In the genomic region with DNA sequence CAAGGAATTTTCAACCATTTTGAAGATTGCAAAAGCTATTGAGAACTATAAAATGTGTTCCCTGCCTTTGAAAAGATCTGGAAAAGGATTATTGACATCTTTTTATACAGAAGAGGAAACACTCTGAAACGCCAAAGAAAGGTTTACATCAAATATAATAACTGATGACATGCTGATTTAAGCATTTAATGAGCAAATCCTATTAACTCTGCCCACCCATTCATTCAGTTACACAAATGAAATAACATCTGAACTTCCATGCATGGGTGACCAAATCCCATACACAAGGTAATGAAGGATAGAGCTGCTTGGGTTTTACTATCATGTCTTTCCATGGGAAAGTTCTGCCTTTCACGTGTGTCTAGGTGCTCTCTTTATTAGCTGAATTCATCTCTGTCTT, we compare ENCODE assay signal across 17 cellular contexts.
"Had no signal": no experiment of that assay in that cellular context is flagged by ENCODE, and none has a peak within 500 bp of the region (broad histone marks: within the 10 kb centered on the region; RNA-seq: fewer than 3 reads in every experiment).

No MANE protein-coding gene starts in this region.

- FAIRE-seq: endometrium had no signal

- H3K36me3 ChIP-seq: gastroesophageal sphincter, heart right ventricle, upper lobe of right lung had no signal

- H3K4me3 ChIP-seq: gastroesophageal sphincter, heart right ventricle, upper lobe of right lung had no signal

- H3K4me3 Mint-ChIP-seq: nephron; T-helper 1 cell treated with Interleukin-12 subunit alpha and Interleukin-12 subunit beta and Interleukin-4 antibody, amounts not matched to agents 30 μg/mL and 1 μg/mL, for 36 hours had no signal

- H3K27ac Mint-ChIP-seq: nephron; T-helper 1 cell treated with Interleukin-12 subunit alpha and Interleukin-12 subunit beta and Interleukin-4 antibody, amounts not matched to agents 30 μg/mL and 1 μg/mL, for 36 hours had no signal

- ATAC-seq: gastroesophageal sphincter, heart right ventricle, upper lobe of right lung had no signal

- H3K9me3 Mint-ChIP-seq: nephron; T-helper 1 cell treated with Interleukin-12 subunit alpha and Interleukin-12 subunit beta and Interleukin-4 antibody, amounts not matched to agents 30 μg/mL and 1 μg/mL, for 36 hours had no signal

- DNase-seq: activated CD4-positive, alpha-beta T cell treated with anti-CD3 and anti-CD28 coated beads, Interleukin-2, amount 50 U/mL, for 1 hour; activated CD4-positive, CD25-positive, alpha-beta regulatory T cell treated with anti-CD3 and anti-CD28 coated beads, Interleukin-2, amount 50 U/mL, for 72 hours; activated CD8-positive, alpha-beta memory T cell treated with anti-CD3 and anti-CD28 coated beads, Interleukin-2, amount 50 U/mL, for 4 hours; activated effector memory CD4-positive, alpha-beta T cell treated with Interleukin-2 at 50 U/mL for 16 hours; activated naive CD4-positive, alpha-beta T cell treated with anti-CD3 and anti-CD28 coated beads, Interleukin-2, amount 50 U/mL, for 16 hours; activated T-cell treated with anti-CD3 and anti-CD28 coated beads, Interleukin-2, amount 50 U/mL, for 48 hours; aorta; cortex of kidney; heart right ventricle; stimulated activated CD4-positive, alpha-beta T cell treated with anti-CD3 and anti-CD28 coated beads, Interleukin-1b, Interleukin-23, amount 100 ng/mL, for 48 hours; stimulated activated CD8-positive, alpha-beta memory T cell treated with anti-CD3 and anti-CD28 coated beads, Interleukin-4, amount 100 ng/mL, for 48 hours; stimulated activated naive CD4-positive, alpha-beta T cell; upper lobe of right lung had no signal

- H3K4me1 ChIP-seq: gastroesophageal sphincter, upper lobe of right lung had no signal

- H3K9me3 ChIP-seq: gastroesophageal sphincter, heart right ventricle, upper lobe of right lung had no signal

- H3K27me3 ChIP-seq: gastroesophageal sphincter, heart right ventricle, upper lobe of right lung had no signal

- H3K27ac ChIP-seq: gastroesophageal sphincter, heart right ventricle, upper lobe of right lung had no signal
